In genomic region chr7:67040832-67041231, GRCh38 we compare ENCODE assay signal across 8 cellular contexts. TPM values are rescaled to one million over a fixed set of nuclear protein-coding genes. Genes with fewer than 3 reads are reported as not detected.
DNase-seq lines count a peak whose midpoint lies in the region; ATAC-seq, FAIRE-seq and TF ChIP-seq lines count a peak whose summit lies in the region.
"Not testable (repeated sequence)": the region's sequence is repeated elsewhere in the genome, so short reads cannot be mapped to it uniquely, and the experiment has no call there.

No MANE protein-coding gene starts in this region.

- H3K9me3 ChIP-seq in CD8-positive, alpha-beta T cell (ENCODE audit: low read length); HEK293 (ENCODE audit: control insufficient read depth, insufficient read depth, low read depth, low read length); astrocyte (ENCODE audit: insufficient read depth, low read depth, low read length); endothelial cell of umbilical vein (replicated peaks; ENCODE audit: control insufficient read depth, insufficient read depth, low read length); hepatocyte (ENCODE audit: low read depth); upper lobe of right lung: not testable (repeated sequence)

- BruUV-seq in endothelial cell of umbilical vein (replicated peaks; lab: Mats Ljungman, UMichigan) = not testable (repeated sequence)

- not testable (repeated sequence) for H3K27me3 Mint-ChIP-seq in CD8-positive, alpha-beta T cell (ENCODE audit: low read depth); astrocyte (ENCODE audit: low read depth, unreplicated experiment); neural crest cell (ENCODE audit: low read depth)

- peaks cover 20% of the 10 kb centered on the region for H3K36me3 Mint-ChIP-seq in CD8-positive, alpha-beta T cell
- not testable (repeated sequence) for H3K36me3 Mint-ChIP-seq in astrocyte (ENCODE audit: low read depth, unreplicated experiment); neural crest cell (ENCODE audit: low read depth)

- not testable (repeated sequence) for ATAC-seq in CD8-positive, alpha-beta T cell; upper lobe of right lung

- not testable (repeated sequence) for H4K20me1 ChIP-seq in astrocyte (ENCODE audit: insufficient read depth, low read length); endothelial cell of umbilical vein (replicated peaks; ENCODE audit: control insufficient read depth, extremely low read depth, insufficient read depth, low read length); hepatocyte (ENCODE audit: insufficient read depth, poor library complexity, severe bottlenecking)

- CTCF ChIA-PET in CD8-positive, alpha-beta T cell (lab: Charles Lee) = interaction anchor here (0.6 to 1.4 kb wide), 6 partner anchors 89 to 562 kb away, joined by 3 to 4 read pairs (median 3); no protein-coding TSS in a partner anchor
- CTCF ChIA-PET in HEK293 (lab: Yijun Ruan, JAX) (interaction anchor here (0.6 to 0.9 kb wide), 12 partner anchors 8 to 1051 kb away, joined by 3 to 7 read pairs (median 3); no protein-coding TSS in a partner anchor), endothelial cell of umbilical vein (lab: Charles Lee) (interaction anchor here (0.8 to 2.1 kb wide), 7 partner anchors 12 to 330 kb away, joined by 3 to 18 read pairs (median 4); no protein-coding TSS in a partner anchor)

- H3K27me3 ChIP-seq in CD8-positive, alpha-beta T cell (ENCODE audit: insufficient read depth, low read length); astrocyte (ENCODE audit: insufficient read depth, low read length); endothelial cell of umbilical vein (ENCODE audit: control insufficient read depth in 2 of 2, insufficient read depth in 2 of 2, low read length in 2 of 2); hepatocyte; upper lobe of right lung: not testable (repeated sequence)

- H3K4me1 Mint-ChIP-seq in CD8-positive, alpha-beta T cell (ENCODE audit: low read depth); neural crest cell: not testable (repeated sequence)
- H3K4me1 Mint-ChIP-seq in astrocyte (ENCODE audit: low read depth, unreplicated experiment) = peaks cover 19% of the 10 kb centered on the region

- intact Hi-C loops in CD8-positive, alpha-beta T cell (cut with DNase I, micrococcal nuclease) = loop anchor here (10.0 kb wide), 1 partner anchor 264 kb away; no protein-coding TSS in a partner anchor
- intact Hi-C loops in endothelial cell of umbilical vein (cut with micrococcal nuclease) = loop anchor here (10.0 kb wide), 1 partner anchor 264 kb away; no protein-coding TSS in a partner anchor
- intact Hi-C loops in upper lobe of right lung (cut with DNase I) = not testable (repeated sequence)

- not testable (repeated sequence) for TF ChIP-seq POLR2A in endothelial cell of umbilical vein (IDR thresholded peaks at IDR 0.05; ENCODE audit: low read depth, low read length)

- peak; percentile 47 for TF ChIP-seq CTCF in CD8-positive, alpha-beta T cell (IDR thresholded peaks at IDR 0.05)
- not testable (repeated sequence) for TF ChIP-seq CTCF in HEK293 (tag by site-specific recombination; IDR thresholded peaks at IDR 0.05)
- TF ChIP-seq CTCF in astrocyte (IDR thresholded peaks at IDR 0.05; ENCODE audit: insufficient read depth, low read depth, low read length) (peak; percentile 19), endothelial cell of umbilical vein (IDR thresholded peaks at IDR 0.05; ENCODE audit: extremely low read depth in 1 of 2, insufficient read depth in 1 of 2, low read depth in 1 of 2, low read length in 2 of 2) (peak in 1 of 2 donors; percentile 9), hepatocyte (IDR thresholded peaks at IDR 0.05; ENCODE audit: poor library complexity) (peak; percentile 54), neural crest cell (conservative IDR thresholded peaks at IDR 0.05) (peak; percentile 63), upper lobe of right lung (IDR thresholded peaks at IDR 0.05) (peak; percentile 46)

- not testable (repeated sequence) for H3K4me2 ChIP-seq in astrocyte (ENCODE audit: low read length); endothelial cell of umbilical vein (ENCODE audit: insufficient read depth, low read length); hepatocyte

- peak overlapping the region; percentile 38 for H3K9ac ChIP-seq in astrocyte (ENCODE audit: low read length)
- H3K9ac ChIP-seq in endothelial cell of umbilical vein (replicated peaks; ENCODE audit: extremely low read depth, insufficient read depth, low read length) = not testable (repeated sequence)

- POLR2A ChIA-PET in CD8-positive, alpha-beta T cell (lab: Charles Lee) = interaction anchor here (0.7 kb wide), 1 partner anchor 229 kb away, joined by 4 read pairs; no protein-coding TSS in a partner anchor
- POLR2A ChIA-PET in HEK293 (lab: Yijun Ruan, JAX); endothelial cell of umbilical vein (lab: Charles Lee): not testable (repeated sequence)

- not testable (repeated sequence) for DNase-seq in CD8-positive, alpha-beta T cell; astrocyte (ENCODE audit: low read depth); hepatocyte (ENCODE audit: low spot score); neural crest cell (ENCODE audit: low read depth, low spot score); upper lobe of right lung
- peak; percentile 45 for DNase-seq in OCI-M1 (lab: John Stamatoyannopoulos, UW)
- peak; percentile 30 for DNase-seq in endothelial cell of umbilical vein (ENCODE audit: low read depth, low spot score)

- H3K4me1 ChIP-seq in CD8-positive, alpha-beta T cell (ENCODE audit: insufficient read depth, low read length); HEK293 (ENCODE audit: control insufficient read depth, insufficient read depth, low read length); endothelial cell of umbilical vein (ENCODE audit: control insufficient read depth, extremely low read depth, insufficient read depth, low read length); hepatocyte (ENCODE audit: insufficient read depth): not testable (repeated sequence)
- peaks cover 13% of the 10 kb centered on the region for H3K4me1 ChIP-seq in astrocyte (ENCODE audit: insufficient read depth, low read length)
- H3K4me1 ChIP-seq in upper lobe of right lung = peaks cover 13% of the 10 kb centered on the region

- not testable (repeated sequence) for H3K9me1 ChIP-seq in endothelial cell of umbilical vein (replicated peaks; ENCODE audit: control insufficient read depth, extremely low read depth, insufficient read depth, low read length)

- H3K36me3 ChIP-seq in CD8-positive, alpha-beta T cell (ENCODE audit: insufficient read depth, low read length); HEK293 (ENCODE audit: control insufficient read depth in 2 of 2, insufficient read depth in 1 of 2, low read length in 2 of 2); astrocyte (ENCODE audit: insufficient read depth, low read length); endothelial cell of umbilical vein (ENCODE audit: control insufficient read depth in 2 of 2, extremely low read depth in 1 of 2, insufficient read depth in 2 of 2, low read length in 2 of 2); hepatocyte (replicated peaks; ENCODE audit: insufficient read depth, low read depth); upper lobe of right lung: not testable (repeated sequence)

- H3K27ac ChIP-seq in CD8-positive, alpha-beta T cell (ENCODE audit: low read depth, low read length); HEK293 (ENCODE audit: extremely low read depth, low read depth, low read length); endothelial cell of umbilical vein (ENCODE audit: insufficient read depth, low read depth, low read length); hepatocyte; upper lobe of right lung: not testable (repeated sequence)
- H3K27ac ChIP-seq in astrocyte (ENCODE audit: low read depth, low read length) = peak overlapping the region; percentile 19

- not testable (repeated sequence) for H3K4me3 ChIP-seq in CD8-positive, alpha-beta T cell (ENCODE audit: low read depth, low read length); HEK293 (ENCODE audit: low read depth, low read length); astrocyte (ENCODE audit: insufficient read depth, low read depth, low read length); endothelial cell of umbilical vein (replicated peaks in 1 of 3; ENCODE audit: insufficient read depth in 1 of 3, low read depth in 1 of 3, low read length in 3 of 3); hepatocyte; upper lobe of right lung

- dilution Hi-C loops in endothelial cell of umbilical vein (cut with MboI; ENCODE audit: extremely low pct_ligation_motif_present, low sequenced_read_pairs) = not testable (repeated sequence)

- H3K79me2 ChIP-seq in astrocyte (ENCODE audit: insufficient read depth, low read length); endothelial cell of umbilical vein (ENCODE audit: control insufficient read depth, insufficient read depth, low read length); hepatocyte: not testable (repeated sequence)

- not testable (repeated sequence) for H3K27ac Mint-ChIP-seq in CD8-positive, alpha-beta T cell; neural crest cell (ENCODE audit: unreplicated experiment)
- H3K27ac Mint-ChIP-seq in astrocyte (ENCODE audit: unreplicated experiment) = peak overlapping the region; percentile 53

- FAIRE-seq in astrocyte (lab: Jason Lieb, UNC) = not testable (repeated sequence)
- FAIRE-seq in endothelial cell of umbilical vein (lab: Jason Lieb, UNC) = peak; percentile 86

- not testable (repeated sequence) for H3K4me3 Mint-ChIP-seq in CD8-positive, alpha-beta T cell; astrocyte (ENCODE audit: unreplicated experiment); neural crest cell

- not testable (repeated sequence) for H2AFZ ChIP-seq in astrocyte (ENCODE audit: low read depth, low read length); endothelial cell of umbilical vein (ENCODE audit: low read depth, low read length); hepatocyte

- not testable (repeated sequence) for H3K9me2 ChIP-seq in hepatocyte (replicated peaks; ENCODE audit: insufficient read depth)

- H3K9me3 Mint-ChIP-seq in CD8-positive, alpha-beta T cell; astrocyte (ENCODE audit: unreplicated experiment); neural crest cell: not testable (repeated sequence)

- WGBS in hepatocyte (ENCODE audit: low lambda C conversion rate, missing lambda C conversion rate) = 38% methylated on average over 2 of the region's 2 CpGs

RNA-seq across cellular contexts. Expression of gene TYW1, which starts 44.2 kb away (rescaled TPM):
- total RNA-seq in CD8-positive, alpha-beta T cell = 10 to 100 TPM; 24.8 to 28.6 TPM
- total RNA-seq in astrocyte (16.3 and 16.6 TPM in 2 replicates), endothelial cell of umbilical vein (15.2 and 15.9 TPM in 2 replicates), hepatocyte (18.5 and 19.8 TPM in 2 replicates), neural crest cell (15.2 and 19.3 TPM in 2 replicates), upper lobe of right lung (20.0 TPM)
- polyA plus RNA-seq in endothelial cell of umbilical vein (6.9 and 7.7 TPM in 2 replicates), hepatocyte (13.8 and 19.6 TPM in 2 replicates)
- polyA plus RNA-seq in endothelial cell of umbilical vein (2011; cell fraction: cytosol; rRNA removed) = 9.5 and 10.9 TPM in 2 replicates
- 12.0 and 16.5 TPM in 2 replicates for polyA plus RNA-seq in endothelial cell of umbilical vein (2011; cell fraction: nucleus; rRNA removed)
- polyA plus RNA-seq in endothelial cell of umbilical vein (2012) = 10.3 and 13.5 TPM in 2 replicates
- 15.6 and 24.8 TPM in 2 replicates for polyA minus RNA-seq in endothelial cell of umbilical vein
- polyA minus RNA-seq in endothelial cell of umbilical vein (2011; cell fraction: cytosol; rRNA and poly(A)+ RNA removed) = 8.5 TPM
- 19.1 and 26.0 TPM in 2 replicates for polyA minus RNA-seq in endothelial cell of umbilical vein (2011; cell fraction: nucleus; rRNA and poly(A)+ RNA removed)

RNA-seq across cellular contexts. Expression of gene SBDS, which starts 45.4 kb away (rescaled TPM):
- 100 to 1,000 TPM; 457 to 466 TPM for total RNA-seq in CD8-positive, alpha-beta T cell
- total RNA-seq in astrocyte = 140 and 165 TPM in 2 replicates
- total RNA-seq in endothelial cell of umbilical vein = 86.5 and 86.6 TPM in 2 replicates
- 23.8 and 30.7 TPM in 2 replicates for polyA plus RNA-seq in endothelial cell of umbilical vein
- polyA plus RNA-seq in endothelial cell of umbilical vein (2011; cell fraction: cytosol; rRNA removed) = 51.8 and 53.9 TPM in 2 replicates
- polyA plus RNA-seq in endothelial cell of umbilical vein (2011; cell fraction: nucleus; rRNA removed) = 25.8 and 55.3 TPM in 2 replicates
- polyA plus RNA-seq in endothelial cell of umbilical vein (2012) = 72.9 and 93.3 TPM in 2 replicates
- 17.1 and 20.5 TPM in 2 replicates for polyA minus RNA-seq in endothelial cell of umbilical vein
- 77.0 TPM for polyA minus RNA-seq in endothelial cell of umbilical vein (2011; cell fraction: cytosol; rRNA and poly(A)+ RNA removed)
- polyA minus RNA-seq in endothelial cell of umbilical vein (2011; cell fraction: nucleus; rRNA and poly(A)+ RNA removed) = 9.1 and 13.3 TPM in 2 replicates
- 85.1 and 87.7 TPM in 2 replicates for total RNA-seq in hepatocyte
- polyA plus RNA-seq in hepatocyte = 116 and 118 TPM in 2 replicates
- 36.7 and 37.0 TPM in 2 replicates for total RNA-seq in neural crest cell
- 129 TPM for total RNA-seq in upper lobe of right lung
